1 cellular context compared by ENCODE assay signal in the genomic region with DNA sequence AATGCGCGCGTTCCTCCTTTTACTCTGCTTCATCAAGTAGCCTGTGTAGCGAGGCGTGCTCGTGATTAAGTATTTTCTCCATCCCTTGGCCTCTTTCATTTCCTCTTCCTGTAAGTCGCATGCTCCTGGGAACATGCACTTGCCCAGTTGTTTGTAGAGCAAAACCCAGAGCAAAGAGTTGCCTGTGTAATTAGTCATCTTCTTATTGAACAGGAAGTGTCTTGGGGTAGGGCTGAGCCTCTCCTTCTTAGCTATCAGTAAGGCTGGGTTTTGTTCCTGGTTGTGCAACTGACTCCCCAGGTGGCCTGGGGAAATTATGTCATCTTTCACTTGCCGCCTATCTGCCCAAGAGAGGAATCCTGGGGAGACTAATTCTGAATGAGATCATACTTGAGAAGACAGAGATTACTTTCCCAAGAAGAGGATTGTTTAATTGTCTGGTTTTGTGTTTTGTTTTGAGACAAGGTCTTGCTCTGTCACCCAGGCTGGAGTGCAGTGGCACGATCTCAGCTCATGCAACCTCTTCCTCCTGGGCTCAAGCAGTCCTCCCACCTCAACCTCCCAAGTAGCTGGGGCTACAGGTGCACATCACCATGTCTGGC.
TF ChIP-seq lines count a peak whose summit lies in the region.

No MANE protein-coding gene starts in this region.

TF ChIP-seq in K562, 482 proteins besides CTCF, POLR2A, EP300 and RAD21 (continued from another document and continues in another):
- TF ChIP-seq, protein P1, sequence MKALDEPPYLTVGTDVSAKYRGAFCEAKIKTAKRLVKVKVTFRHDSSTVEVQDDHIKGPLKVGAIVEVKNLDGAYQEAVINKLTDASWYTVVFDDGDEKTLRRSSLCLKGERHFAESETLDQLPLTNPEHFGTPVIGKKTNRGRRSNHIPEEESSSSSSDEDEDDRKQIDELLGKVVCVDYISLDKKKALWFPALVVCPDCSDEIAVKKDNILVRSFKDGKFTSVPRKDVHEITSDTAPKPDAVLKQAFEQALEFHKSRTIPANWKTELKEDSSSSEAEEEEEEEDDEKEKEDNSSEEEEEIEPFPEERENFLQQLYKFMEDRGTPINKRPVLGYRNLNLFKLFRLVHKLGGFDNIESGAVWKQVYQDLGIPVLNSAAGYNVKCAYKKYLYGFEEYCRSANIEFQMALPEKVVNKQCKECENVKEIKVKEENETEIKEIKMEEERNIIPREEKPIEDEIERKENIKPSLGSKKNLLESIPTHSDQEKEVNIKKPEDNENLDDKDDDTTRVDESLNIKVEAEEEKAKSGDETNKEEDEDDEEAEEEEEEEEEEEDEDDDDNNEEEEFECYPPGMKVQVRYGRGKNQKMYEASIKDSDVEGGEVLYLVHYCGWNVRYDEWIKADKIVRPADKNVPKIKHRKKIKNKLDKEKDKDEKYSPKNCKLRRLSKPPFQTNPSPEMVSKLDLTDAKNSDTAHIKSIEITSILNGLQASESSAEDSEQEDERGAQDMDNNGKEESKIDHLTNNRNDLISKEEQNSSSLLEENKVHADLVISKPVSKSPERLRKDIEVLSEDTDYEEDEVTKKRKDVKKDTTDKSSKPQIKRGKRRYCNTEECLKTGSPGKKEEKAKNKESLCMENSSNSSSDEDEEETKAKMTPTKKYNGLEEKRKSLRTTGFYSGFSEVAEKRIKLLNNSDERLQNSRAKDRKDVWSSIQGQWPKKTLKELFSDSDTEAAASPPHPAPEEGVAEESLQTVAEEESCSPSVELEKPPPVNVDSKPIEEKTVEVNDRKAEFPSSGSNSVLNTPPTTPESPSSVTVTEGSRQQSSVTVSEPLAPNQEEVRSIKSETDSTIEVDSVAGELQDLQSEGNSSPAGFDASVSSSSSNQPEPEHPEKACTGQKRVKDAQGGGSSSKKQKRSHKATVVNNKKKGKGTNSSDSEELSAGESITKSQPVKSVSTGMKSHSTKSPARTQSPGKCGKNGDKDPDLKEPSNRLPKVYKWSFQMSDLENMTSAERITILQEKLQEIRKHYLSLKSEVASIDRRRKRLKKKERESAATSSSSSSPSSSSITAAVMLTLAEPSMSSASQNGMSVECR (CRISPR knock-in tag; IDR thresholded peaks at IDR 0.05), result no peak
- TF ChIP-seq ZNF274 (IDR thresholded peaks at IDR 0.05; ENCODE audit: borderline replicate concordance, low read depth, low read length), result no peak
- no peak for TF ChIP-seq ZNF146 (CRISPR knock-in tag; IDR thresholded peaks at IDR 0.05; ENCODE audit: unreplicated experiment)
- TF ChIP-seq LEF1 (IDR thresholded peaks at IDR 0.05), result no peak
- TF ChIP-seq NCOA4 (IDR thresholded peaks at IDR 0.05; ENCODE audit: partially characterized antibody), result no peak
- TF ChIP-seq NBN (IDR thresholded peaks at IDR 0.05; ENCODE audit: low read depth), result no peak
- no peak for TF ChIP-seq PHF20 (IDR thresholded peaks at IDR 0.05; ENCODE audit: partially characterized antibody)
- TF ChIP-seq TSC22D4 (tag; IDR thresholded peaks at IDR 0.05), result no peak
- TF ChIP-seq DDX20 (tag; IDR thresholded peaks at IDR 0.05; ENCODE audit: low read depth), result no peak
- no peak for TF ChIP-seq DIDO1 (tag; IDR thresholded peaks at IDR 0.05; ENCODE audit: low read depth)
- TF ChIP-seq NR4A1 (CRISPR knock-in tag; IDR thresholded peaks at IDR 0.05), result no peak
- no peak for TF ChIP-seq NR4A1 (tag; IDR thresholded peaks at IDR 0.05)
- peak; percentile 72 for TF ChIP-seq ELF1 (tag; IDR thresholded peaks at IDR 0.05)
- TF ChIP-seq HDAC3 (IDR thresholded peaks at IDR 0.05; ENCODE audit: borderline replicate concordance, partially characterized antibody), result peak; percentile 36
- TF ChIP-seq PHB2 (IDR thresholded peaks at IDR 0.05; ENCODE audit: low read depth), result no peak
- no peak for TF ChIP-seq HMG20A (CRISPR knock-in tag; conservative IDR thresholded peaks at IDR 0.05)
- TF ChIP-seq ZNF282 (CRISPR knock-in tag; IDR thresholded peaks at IDR 0.05), result no peak
- TF ChIP-seq MCM3 (IDR thresholded peaks at IDR 0.05), result no peak
- TF ChIP-seq TFAM (CRISPR knock-in tag; conservative IDR thresholded peaks at IDR 0.05), result no peak
- no peak for TF ChIP-seq ZNF197 (CRISPR knock-in tag; IDR thresholded peaks at IDR 0.05; ENCODE audit: low read depth)
- TF ChIP-seq TRIM28 (IDR thresholded peaks at IDR 0.05), result no peak
- TF ChIP-seq, protein P2, sequence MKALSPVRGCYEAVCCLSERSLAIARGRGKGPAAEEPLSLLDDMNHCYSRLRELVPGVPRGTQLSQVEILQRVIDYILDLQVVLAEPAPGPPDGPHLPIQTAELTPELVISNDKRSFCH (CRISPR knock-in tag; IDR thresholded peaks at IDR 0.05), result no peak
- TF ChIP-seq, protein P2 (tag; IDR thresholded peaks at IDR 0.05), result 0 out of 2 replicates have a peak, but pooled peaks have one; percentile 58
- TF ChIP-seq FOS (IDR thresholded peaks at IDR 0.05; ENCODE audit: extremely low read depth, insufficient read length), result no peak
- no peak for TF ChIP-seq SMARCC2 (IDR thresholded peaks at IDR 0.05; ENCODE audit: low read depth)
- no peak for TF ChIP-seq SAP30 (IDR thresholded peaks at IDR 0.05; ENCODE audit: borderline replicate concordance, insufficient read depth, low read depth, low read length, poor library complexity, severe bottlenecking)
- TF ChIP-seq ATF1 (CRISPR knock-in tag; IDR thresholded peaks at IDR 0.05), result no peak
- TF ChIP-seq ATF1 (tag; IDR thresholded peaks at IDR 0.05), result 0 out of 2 replicates have a peak, but pooled peaks have one; percentile 13
- TF ChIP-seq NRF1 (conservative IDR thresholded peaks at IDR 0.05 in 1 of 2, IDR thresholded peaks at IDR 0.05 in 1 of 2), result peak; percentile 67 to 68
- TF ChIP-seq, protein P3, sequence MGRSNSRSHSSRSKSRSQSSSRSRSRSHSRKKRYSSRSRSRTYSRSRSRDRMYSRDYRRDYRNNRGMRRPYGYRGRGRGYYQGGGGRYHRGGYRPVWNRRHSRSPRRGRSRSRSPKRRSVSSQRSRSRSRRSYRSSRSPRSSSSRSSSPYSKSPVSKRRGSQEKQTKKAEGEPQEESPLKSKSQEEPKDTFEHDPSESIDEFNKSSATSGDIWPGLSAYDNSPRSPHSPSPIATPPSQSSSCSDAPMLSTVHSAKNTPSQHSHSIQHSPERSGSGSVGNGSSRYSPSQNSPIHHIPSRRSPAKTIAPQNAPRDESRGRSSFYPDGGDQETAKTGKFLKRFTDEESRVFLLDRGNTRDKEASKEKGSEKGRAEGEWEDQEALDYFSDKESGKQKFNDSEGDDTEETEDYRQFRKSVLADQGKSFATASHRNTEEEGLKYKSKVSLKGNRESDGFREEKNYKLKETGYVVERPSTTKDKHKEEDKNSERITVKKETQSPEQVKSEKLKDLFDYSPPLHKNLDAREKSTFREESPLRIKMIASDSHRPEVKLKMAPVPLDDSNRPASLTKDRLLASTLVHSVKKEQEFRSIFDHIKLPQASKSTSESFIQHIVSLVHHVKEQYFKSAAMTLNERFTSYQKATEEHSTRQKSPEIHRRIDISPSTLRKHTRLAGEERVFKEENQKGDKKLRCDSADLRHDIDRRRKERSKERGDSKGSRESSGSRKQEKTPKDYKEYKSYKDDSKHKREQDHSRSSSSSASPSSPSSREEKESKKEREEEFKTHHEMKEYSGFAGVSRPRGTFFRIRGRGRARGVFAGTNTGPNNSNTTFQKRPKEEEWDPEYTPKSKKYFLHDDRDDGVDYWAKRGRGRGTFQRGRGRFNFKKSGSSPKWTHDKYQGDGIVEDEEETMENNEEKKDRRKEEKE (IDR thresholded peaks at IDR 0.05; ENCODE audit: borderline replicate concordance in 1 of 2, control insufficient read depth in 1 of 2, low read depth in 2 of 2, low read length in 1 of 2), result no peak
- TF ChIP-seq ARNT (IDR thresholded peaks at IDR 0.05), result 0 out of 4 replicates have a peak, but pooled peaks of 1 of the 2 experiments have one; percentile 35
- no peak for TF ChIP-seq FOXA1 (IDR thresholded peaks at IDR 0.05; ENCODE audit: borderline replicate concordance)
- TF ChIP-seq, protein P4, sequence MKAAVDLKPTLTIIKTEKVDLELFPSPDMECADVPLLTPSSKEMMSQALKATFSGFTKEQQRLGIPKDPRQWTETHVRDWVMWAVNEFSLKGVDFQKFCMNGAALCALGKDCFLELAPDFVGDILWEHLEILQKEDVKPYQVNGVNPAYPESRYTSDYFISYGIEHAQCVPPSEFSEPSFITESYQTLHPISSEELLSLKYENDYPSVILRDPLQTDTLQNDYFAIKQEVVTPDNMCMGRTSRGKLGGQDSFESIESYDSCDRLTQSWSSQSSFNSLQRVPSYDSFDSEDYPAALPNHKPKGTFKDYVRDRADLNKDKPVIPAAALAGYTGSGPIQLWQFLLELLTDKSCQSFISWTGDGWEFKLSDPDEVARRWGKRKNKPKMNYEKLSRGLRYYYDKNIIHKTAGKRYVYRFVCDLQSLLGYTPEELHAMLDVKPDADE (conservative IDR thresholded peaks at IDR 0.05; ENCODE audit: control insufficient read depth, low read depth, low read length), result no peak
- TF ChIP-seq U2AF2 (optimal IDR thresholded peaks at IDR 0.05; ENCODE audit: low read depth, low read length), result no peak
- TF ChIP-seq HSF4 (CRISPR knock-in tag; IDR thresholded peaks at IDR 0.05; ENCODE audit: borderline replicate concordance), result no peak
- TF ChIP-seq, protein P5, sequence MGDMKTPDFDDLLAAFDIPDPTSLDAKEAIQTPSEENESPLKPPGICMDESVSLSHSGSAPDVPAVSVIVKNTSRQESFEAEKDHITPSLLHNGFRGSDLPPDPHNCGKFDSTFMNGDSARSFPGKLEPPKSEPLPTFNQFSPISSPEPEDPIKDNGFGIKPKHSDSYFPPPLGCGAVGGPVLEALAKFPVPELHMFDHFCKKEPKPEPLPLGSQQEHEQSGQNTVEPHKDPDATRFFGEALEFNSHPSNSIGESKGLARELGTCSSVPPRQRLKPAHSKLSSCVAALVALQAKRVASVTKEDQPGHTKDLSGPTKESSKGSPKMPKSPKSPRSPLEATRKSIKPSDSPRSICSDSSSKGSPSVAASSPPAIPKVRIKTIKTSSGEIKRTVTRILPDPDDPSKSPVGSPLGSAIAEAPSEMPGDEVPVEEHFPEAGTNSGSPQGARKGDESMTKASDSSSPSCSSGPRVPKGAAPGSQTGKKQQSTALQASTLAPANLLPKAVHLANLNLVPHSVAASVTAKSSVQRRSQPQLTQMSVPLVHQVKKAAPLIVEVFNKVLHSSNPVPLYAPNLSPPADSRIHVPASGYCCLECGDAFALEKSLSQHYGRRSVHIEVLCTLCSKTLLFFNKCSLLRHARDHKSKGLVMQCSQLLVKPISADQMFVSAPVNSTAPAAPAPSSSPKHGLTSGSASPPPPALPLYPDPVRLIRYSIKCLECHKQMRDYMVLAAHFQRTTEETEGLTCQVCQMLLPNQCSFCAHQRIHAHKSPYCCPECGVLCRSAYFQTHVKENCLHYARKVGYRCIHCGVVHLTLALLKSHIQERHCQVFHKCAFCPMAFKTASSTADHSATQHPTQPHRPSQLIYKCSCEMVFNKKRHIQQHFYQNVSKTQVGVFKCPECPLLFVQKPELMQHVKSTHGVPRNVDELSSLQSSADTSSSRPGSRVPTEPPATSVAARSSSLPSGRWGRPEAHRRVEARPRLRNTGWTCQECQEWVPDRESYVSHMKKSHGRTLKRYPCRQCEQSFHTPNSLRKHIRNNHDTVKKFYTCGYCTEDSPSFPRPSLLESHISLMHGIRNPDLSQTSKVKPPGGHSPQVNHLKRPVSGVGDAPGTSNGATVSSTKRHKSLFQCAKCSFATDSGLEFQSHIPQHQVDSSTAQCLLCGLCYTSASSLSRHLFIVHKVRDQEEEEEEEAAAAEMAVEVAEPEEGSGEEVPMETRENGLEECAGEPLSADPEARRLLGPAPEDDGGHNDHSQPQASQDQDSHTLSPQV (IDR thresholded peaks at IDR 0.05), result peak; percentile 68
- no peak for TF ChIP-seq ZNF184 (CRISPR knock-in tag; IDR thresholded peaks at IDR 0.05)
- TF ChIP-seq, protein P6, sequence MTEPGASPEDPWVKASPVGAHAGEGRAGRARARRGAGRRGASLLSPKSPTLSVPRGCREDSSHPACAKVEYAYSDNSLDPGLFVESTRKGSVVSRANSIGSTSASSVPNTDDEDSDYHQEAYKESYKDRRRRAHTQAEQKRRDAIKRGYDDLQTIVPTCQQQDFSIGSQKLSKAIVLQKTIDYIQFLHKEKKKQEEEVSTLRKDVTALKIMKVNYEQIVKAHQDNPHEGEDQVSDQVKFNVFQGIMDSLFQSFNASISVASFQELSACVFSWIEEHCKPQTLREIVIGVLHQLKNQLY (CRISPR knock-in tag; conservative IDR thresholded peaks at IDR 0.05), result no peak
- TF ChIP-seq GATAD2B (IDR thresholded peaks at IDR 0.05; ENCODE audit: borderline replicate concordance), result no peak
- no peak for TF ChIP-seq GTF2E2 (tag; IDR thresholded peaks at IDR 0.05)
- TF ChIP-seq, protein P7, sequence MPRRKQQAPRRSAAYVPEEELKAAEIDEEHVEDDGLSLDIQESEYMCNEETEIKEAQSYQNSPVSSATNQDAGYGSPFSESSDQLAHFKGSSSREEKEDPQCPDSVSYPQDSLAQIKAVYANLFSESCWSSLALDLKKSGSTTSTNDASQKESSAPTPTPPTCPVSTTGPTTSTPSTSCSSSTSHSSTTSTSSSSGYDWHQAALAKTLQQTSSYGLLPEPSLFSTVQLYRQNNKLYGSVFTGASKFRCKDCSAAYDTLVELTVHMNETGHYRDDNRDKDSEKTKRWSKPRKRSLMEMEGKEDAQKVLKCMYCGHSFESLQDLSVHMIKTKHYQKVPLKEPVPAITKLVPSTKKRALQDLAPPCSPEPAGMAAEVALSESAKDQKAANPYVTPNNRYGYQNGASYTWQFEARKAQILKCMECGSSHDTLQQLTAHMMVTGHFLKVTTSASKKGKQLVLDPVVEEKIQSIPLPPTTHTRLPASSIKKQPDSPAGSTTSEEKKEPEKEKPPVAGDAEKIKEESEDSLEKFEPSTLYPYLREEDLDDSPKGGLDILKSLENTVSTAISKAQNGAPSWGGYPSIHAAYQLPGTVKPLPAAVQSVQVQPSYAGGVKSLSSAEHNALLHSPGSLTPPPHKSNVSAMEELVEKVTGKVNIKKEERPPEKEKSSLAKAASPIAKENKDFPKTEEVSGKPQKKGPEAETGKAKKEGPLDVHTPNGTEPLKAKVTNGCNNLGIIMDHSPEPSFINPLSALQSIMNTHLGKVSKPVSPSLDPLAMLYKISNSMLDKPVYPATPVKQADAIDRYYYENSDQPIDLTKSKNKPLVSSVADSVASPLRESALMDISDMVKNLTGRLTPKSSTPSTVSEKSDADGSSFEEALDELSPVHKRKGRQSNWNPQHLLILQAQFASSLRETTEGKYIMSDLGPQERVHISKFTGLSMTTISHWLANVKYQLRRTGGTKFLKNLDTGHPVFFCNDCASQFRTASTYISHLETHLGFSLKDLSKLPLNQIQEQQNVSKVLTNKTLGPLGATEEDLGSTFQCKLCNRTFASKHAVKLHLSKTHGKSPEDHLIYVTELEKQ (CRISPR knock-in tag; IDR thresholded peaks at IDR 0.05), result no peak
- peak; percentile 64 to 81 for TF ChIP-seq TRIM24 (IDR thresholded peaks at IDR 0.05)
- TF ChIP-seq ATF7 (IDR thresholded peaks at IDR 0.05), result peak; percentile 97
- TF ChIP-seq, protein P8, sequence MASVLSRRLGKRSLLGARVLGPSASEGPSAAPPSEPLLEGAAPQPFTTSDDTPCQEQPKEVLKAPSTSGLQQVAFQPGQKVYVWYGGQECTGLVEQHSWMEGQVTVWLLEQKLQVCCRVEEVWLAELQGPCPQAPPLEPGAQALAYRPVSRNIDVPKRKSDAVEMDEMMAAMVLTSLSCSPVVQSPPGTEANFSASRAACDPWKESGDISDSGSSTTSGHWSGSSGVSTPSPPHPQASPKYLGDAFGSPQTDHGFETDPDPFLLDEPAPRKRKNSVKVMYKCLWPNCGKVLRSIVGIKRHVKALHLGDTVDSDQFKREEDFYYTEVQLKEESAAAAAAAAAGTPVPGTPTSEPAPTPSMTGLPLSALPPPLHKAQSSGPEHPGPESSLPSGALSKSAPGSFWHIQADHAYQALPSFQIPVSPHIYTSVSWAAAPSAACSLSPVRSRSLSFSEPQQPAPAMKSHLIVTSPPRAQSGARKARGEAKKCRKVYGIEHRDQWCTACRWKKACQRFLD (CRISPR knock-in tag; IDR thresholded peaks at IDR 0.05), result peak; percentile 81; the same call in 1 of the 2 replicates
- TF ChIP-seq TAF1 (IDR thresholded peaks at IDR 0.05; ENCODE audit: control insufficient read depth, extremely low read depth, insufficient read depth, low read length, severe bottlenecking), result no peak
